ENCODE assay signal across 1 cellular context in the genomic region with DNA sequence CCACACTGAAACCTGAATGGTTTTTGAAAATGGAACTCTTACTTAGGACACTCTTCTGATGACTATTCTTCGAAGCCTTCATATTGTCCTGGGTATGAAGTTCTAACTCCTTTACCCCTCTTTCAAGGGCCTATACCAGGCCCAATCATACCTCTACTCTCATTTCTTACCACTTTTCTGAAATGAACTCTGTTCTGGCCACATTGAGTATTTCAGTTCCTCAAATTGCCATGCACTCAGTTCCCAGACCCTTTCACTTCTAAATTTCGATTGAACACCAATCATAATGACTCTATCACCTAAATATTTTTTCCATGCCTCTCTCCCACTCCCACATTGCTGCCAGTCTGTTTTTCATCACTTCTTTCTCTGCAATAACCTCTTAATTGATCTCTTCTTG.
TF ChIP-seq lines count a peak whose summit lies in the region.

No MANE protein-coding gene starts in this region.

TF ChIP-seq in HepG2, 621 proteins besides CTCF, POLR2A, EP300 and RAD21 (continued from another document):
- TF ChIP-seq, protein P1, sequence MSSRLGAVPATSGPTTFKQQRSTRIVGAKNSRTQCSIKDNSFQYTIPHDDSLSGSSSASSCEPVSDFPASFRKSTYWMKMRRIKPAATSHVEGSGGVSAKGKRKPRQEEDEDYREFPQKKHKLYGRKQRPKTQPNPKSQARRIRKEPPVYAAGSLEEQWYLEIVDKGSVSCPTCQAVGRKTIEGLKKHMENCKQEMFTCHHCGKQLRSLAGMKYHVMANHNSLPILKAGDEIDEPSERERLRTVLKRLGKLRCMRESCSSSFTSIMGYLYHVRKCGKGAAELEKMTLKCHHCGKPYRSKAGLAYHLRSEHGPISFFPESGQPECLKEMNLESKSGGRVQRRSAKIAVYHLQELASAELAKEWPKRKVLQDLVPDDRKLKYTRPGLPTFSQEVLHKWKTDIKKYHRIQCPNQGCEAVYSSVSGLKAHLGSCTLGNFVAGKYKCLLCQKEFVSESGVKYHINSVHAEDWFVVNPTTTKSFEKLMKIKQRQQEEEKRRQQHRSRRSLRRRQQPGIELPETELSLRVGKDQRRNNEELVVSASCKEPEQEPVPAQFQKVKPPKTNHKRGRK (CRISPR knock-in tag; IDR thresholded peaks at IDR 0.05), result no peak
